ENCODE assay signal across 11 cellular contexts in genomic region chr1:145955436-145955835, GRCh38. TPM values are rescaled to one million over a fixed set of nuclear protein-coding genes. Genes with fewer than 3 reads are reported as not detected.
DNase-seq lines count a peak whose midpoint lies in the region; ATAC-seq, FAIRE-seq and TF ChIP-seq lines count a peak whose summit lies in the region.
"Had no signal": no experiment of that assay in that cellular context is flagged by ENCODE, and none has a peak within 500 bp of the region (broad histone marks: within the 10 kb centered on the region; RNA-seq: fewer than 3 reads in every experiment).

No MANE protein-coding gene starts in this region.

- TF ChIP-seq CTCF in heart right ventricle (IDR thresholded peaks at IDR 0.05), result no peak
- TF ChIP-seq CTCF in GM12878 (IDR thresholded peaks at IDR 0.05 in 2 of 3, conservative IDR thresholded peaks at IDR 0.05 in 1 of 3; ENCODE audit: control insufficient read depth in 2 of 3, extremely low read depth in 1 of 3, insufficient read depth in 1 of 3, low read depth in 3 of 3, low read length in 3 of 3), result no peak
- TF ChIP-seq CTCF in upper lobe of right lung (IDR thresholded peaks at IDR 0.05), result no peak
- no peak for TF ChIP-seq CTCF in foreskin keratinocyte (conservative IDR thresholded peaks at IDR 0.05)

- H3K4me1 ChIP-seq in heart right ventricle (peaks cover 0 to 82% (median 60%) of the 10 kb centered on the region in 9 donors), GM12878 (ENCODE audit: control insufficient read depth, insufficient read depth, low read length) (no peaks in the 10 kb centered on the region), muscle layer of colon (ENCODE audit: insufficient read depth, low read length) (peaks cover 58% of the 10 kb centered on the region), upper lobe of right lung (peaks cover 52% of the 10 kb centered on the region), foreskin keratinocyte (no peaks in the 10 kb centered on the region), HAP-1 (peaks cover 16% of the 10 kb centered on the region)

- peak overlapping the region in 5 of 10 donors; percentile 60 to 77 (median 67) for H3K4me3 ChIP-seq in heart right ventricle
- H3K4me3 ChIP-seq in GM12878, result no peak overlapping the region
- H3K4me3 ChIP-seq in muscle layer of colon (ENCODE audit: low read depth in 1 of 2, low read length in 2 of 2), result peak overlapping the region in 1 of 2 donors; percentile 67
- H3K4me3 ChIP-seq in upper lobe of right lung, result peak overlapping the region; percentile 79
- H3K4me3 ChIP-seq in HAP-1, result no peak overlapping the region

- intact Hi-C loops in heart right ventricle (cut with DNase I) (loop anchor here in 6 of 10 donors (2.0 to 5.0 kb wide), 3 partner anchors 23 to 38 kb away; partner anchors contain the start of gene PEX11B (in 5 of the 6)), Right ventricle myocardium inferior (cut with DNase I) (loop anchor here (5.0 kb wide), 1 partner anchor 38 kb away; the partner anchor contains the start of gene PEX11B), GM12878 (cut with micrococcal nuclease; ENCODE audit: unreplicated experiment) (no loop called here), upper lobe of right lung (cut with DNase I) (no loop called here)

- H2AFZ ChIP-seq in GM12878 (ENCODE audit: control insufficient read depth, low read depth, low read length), result no peak overlapping the region

- no TSS peak for BruUV-seq in GM12878 (replicated peaks; lab: Mats Ljungman, UMichigan)

- H3K4me2 ChIP-seq in GM12878 (ENCODE audit: control insufficient read depth, insufficient read depth), result peak overlapping the region; percentile 93

- H3K79me2 ChIP-seq in GM12878 (ENCODE audit: control insufficient read depth, insufficient read depth, low read length), result peaks cover 21% of the 10 kb centered on the region

- WGBS in heart right ventricle, 2 donors, result 12 to 19% methylated on average over 2 of the region's 2 CpGs
- 89% methylated on average over 2 of the region's 2 CpGs for WGBS in GM12878 (ENCODE audit: insufficient coverage, insufficient replicate concordance, low lambda C conversion rate, missing lambda C conversion rate)

- POLR2A ChIA-PET in GM12878 (lab: Charles Lee), result interaction anchor here (0.5 to 5.8 kb wide), 6 partner anchors 9 to 167 kb away, joined by 3 to 58 read pairs (median 10); partner anchors contain the start of genes ANKRD34A, HJV, POLR3GL and RBM8A

- in situ Hi-C loops in GM12878 (cut with MboI), result no loop called here
- in situ Hi-C loops in HAP-1 (cut with MboI; ENCODE audit: low sequenced_read_pairs), result no loop called here

- SMC1A ChIA-PET in GM12878 (lab: Charles Lee; ENCODE audit: uncharacterized antibody, unreplicated experiment), result interaction anchor here (0.6 to 2.8 kb wide), 12 partner anchors 9 to 121 kb away, joined by 3 to 15 read pairs (median 4); partner anchors contain the start of genes ANKRD34A, NUDT17, POLR3GL and RBM8A

- H3K27me3 ChIP-seq in heart right ventricle (no peaks in the 10 kb centered on the region), GM12878 (replicated peaks in 1 of 2; ENCODE audit: control insufficient read depth in 2 of 2, insufficient read depth in 2 of 2, low read length in 1 of 2) (no peaks in the 10 kb centered on the region), muscle layer of colon (ENCODE audit: control insufficient read depth in 1 of 2, insufficient read depth in 2 of 2, low read length in 2 of 2) (no peaks in the 10 kb centered on the region), upper lobe of right lung (no peaks in the 10 kb centered on the region), foreskin keratinocyte (no peaks in the 10 kb centered on the region), HAP-1 (ENCODE audit: low read depth) (no peaks in the 10 kb centered on the region)

- no peak for TF ChIP-seq POLR2A in GM12878 (IDR thresholded peaks at IDR 0.05; ENCODE audit: low read depth, low read length)

- TF ChIP-seq EP300 in GM12878 (IDR thresholded peaks at IDR 0.05; ENCODE audit: borderline replicate concordance in 1 of 2, control insufficient read depth in 1 of 2, low read depth in 2 of 2, low read length in 2 of 2), result no peak

- H3K9me3 ChIP-seq in heart right ventricle (no peaks in the 10 kb centered on the region), GM12878 (replicated peaks; ENCODE audit: control insufficient read depth, insufficient read depth, low read length) (no peaks in the 10 kb centered on the region), muscle layer of colon (ENCODE audit: low read length) (no peaks in the 10 kb centered on the region), upper lobe of right lung (no peaks in the 10 kb centered on the region), HAP-1 (no peaks in the 10 kb centered on the region)
- H3K9me3 ChIP-seq: Caco-2 had no signal

- H3K36me3 ChIP-seq in heart right ventricle (peaks cover 0 to 27% (median 0%) of the 10 kb centered on the region in 9 donors), GM12878 (ENCODE audit: control insufficient read depth in 2 of 2, insufficient read depth in 2 of 2, low read length in 1 of 2) (no peaks in the 10 kb centered on the region; a peak in 1 of 4 replicates), muscle layer of colon (ENCODE audit: insufficient read depth, low read length) (no peaks in the 10 kb centered on the region), upper lobe of right lung (peaks cover 7% of the 10 kb centered on the region), HAP-1 (replicated peaks) (no peaks in the 10 kb centered on the region; the same call in 1 of the 2 replicates)

- CTCF ChIA-PET in GM12878 (lab: Yijun Ruan, JAX), result interaction anchor here (0.6 to 4.1 kb wide), 5 partner anchors 21 to 52 kb away, joined by 3 to 27 read pairs (median 4); partner anchors contain the start of genes ITGA10 and RBM8A

- H4K20me1 ChIP-seq in GM12878 (ENCODE audit: control insufficient read depth, insufficient read depth), result no peaks in the 10 kb centered on the region

- DNase-seq in heart right ventricle, result no peak
- no peak for DNase-seq in Right ventricle myocardium inferior (ENCODE audit: missing footprints)
- no peak for DNase-seq in GM12878 (ENCODE audit: low read depth, low spot score)
- no peak for DNase-seq in upper lobe of right lung
- no peak for DNase-seq in foreskin keratinocyte
- DNase-seq in HAP-1 (ENCODE audit: low spot score in 2 of 2), result no peak
- no peak for DNase-seq in NCI-H82 treated with DMSO at 0.1 percent for 48 hours (lab: John Stamatoyannopoulos, UW; ENCODE audit: unreplicated experiment)
- DNase-seq: Caco-2, NCI-H2227 treated with DMSO at 0.1 percent for 48 hours had no signal

- no peak for FAIRE-seq in GM12878 (lab: Jason Lieb, UNC)
- FAIRE-seq: HTR-8/SVneo had no signal

- RAD21 ChIA-PET in GM12878 (lab: Charles Lee; ENCODE audit: unreplicated experiment), result interaction anchor here (0.9 to 4.7 kb wide), 4 partner anchors 9 to 96 kb away, joined by 3 to 47 read pairs (median 8); partner anchors contain the start of genes ANKRD34A and POLR3GL

- no peak for ATAC-seq in heart right ventricle
- no peak for ATAC-seq in Right ventricle myocardium inferior
- ATAC-seq in GM12878, result no peak
- ATAC-seq in upper lobe of right lung, result no peak
- ATAC-seq in foreskin keratinocyte, result no peak

- H3K27ac ChIP-seq in heart right ventricle, result peak overlapping the region in 8 of 10 donors; percentile 16 to 99 (median 97)
- H3K27ac ChIP-seq in GM12878 (ENCODE audit: control insufficient read depth, insufficient read depth), result no peak overlapping the region
- peak overlapping the region; percentile 51 for H3K27ac ChIP-seq in muscle layer of colon (ENCODE audit: low read depth, low read length)
- H3K27ac ChIP-seq in upper lobe of right lung, result no peak overlapping the region
- no peak overlapping the region for H3K27ac ChIP-seq in foreskin keratinocyte

- H3K9ac ChIP-seq in GM12878 (ENCODE audit: control insufficient read depth, insufficient read depth, low read length) (no peak overlapping the region), muscle layer of colon (ENCODE audit: low read length) (no peak overlapping the region)

- no peak for TF ChIP-seq RAD21 in GM12878 (IDR thresholded peaks at IDR 0.05; ENCODE audit: insufficient read depth, low read depth, low read length)

RNA-seq across cellular contexts. Expression of gene LIX1L, which starts 2.4 kb away (rescaled TPM):
- 10 to 100 TPM; 21.2 to 30.0 (median 24.5) TPM for total RNA-seq in heart right ventricle
- polyA plus RNA-seq in heart right ventricle, result 1 to 10 TPM; 7.1 to 9.4 TPM
- 25.8 TPM for total RNA-seq in Right ventricle myocardium inferior
- total RNA-seq in GM12878 (2013; cell fraction: nucleolus; rRNA removed), result 6.9 and 7.7 TPM in 2 replicates
- 16.7 and 19.7 TPM in 2 replicates for total RNA-seq in GM12878 (2014; rRNA removed)
- total RNA-seq in GM12878 (2014; rRNA removed; fragmentation: Illumina TruSeq; extraction: Trizol), result 13.9 and 15.2 TPM in 2 replicates
- 23.4 and 23.6 TPM in 2 replicates for total RNA-seq in GM12878 (2021)
- polyA plus RNA-seq in GM12878 (2011; ENCODE audit: low read depth), result 6.3 TPM
- polyA plus RNA-seq in GM12878 (2011; rRNA removed), result 48.2 and 53.1 TPM in 2 replicates
- polyA plus RNA-seq in GM12878 (2011; cell fraction: cytosol; rRNA removed), result 35.5 and 51.0 TPM in 2 replicates
- 7.8 and 10.5 TPM in 2 replicates for polyA plus RNA-seq in GM12878 (2011; cell fraction: nucleus; rRNA removed)
- polyA plus RNA-seq in GM12878 (2012), result 9.9 and 10.2 TPM in 2 replicates
- polyA plus RNA-seq in GM12878 (2014; fragmentation: Illumina TruSeq; extraction: Trizol), result 18.4 and 20.0 TPM in 2 replicates
- polyA plus RNA-seq in GM12878 (2014; fragmentation: Nextera tagmentation; extraction: Ambion mirVana), result 10 to 100 TPM in 1 of 2 experiments, 1 to 10 TPM in 1; 5.5 to 12.2 TPM
- polyA plus RNA-seq in GM12878 (2014; rRNA removed), result 19.4 and 21.9 TPM in 2 replicates
- 10 to 100 TPM in 1 of 2 experiments, 1 to 10 TPM in 1; 9.9 to 10.3 TPM for polyA plus RNA-seq in GM12878 (2016; fragmentation: Nextera tagmentation; extraction: Ambion mirVana)
- 24.7 and 26.5 TPM in 2 replicates for polyA minus RNA-seq in GM12878 (2011; rRNA and poly(A)+ RNA removed)
- polyA minus RNA-seq in GM12878 (2011; cell fraction: cytosol; rRNA and poly(A)+ RNA removed), result 11.0 and 11.3 TPM in 2 replicates
- 2.7 and 4.4 TPM in 2 replicates for polyA minus RNA-seq in GM12878 (2011; cell fraction: nucleus; rRNA and poly(A)+ RNA removed)
- total RNA-seq in upper lobe of right lung, result 32.8 TPM
- total RNA-seq in foreskin keratinocyte, result 18.8 and 21.7 TPM in 2 replicates
- polyA plus RNA-seq in foreskin keratinocyte, result 11.7 TPM in 2 replicates

RNA-seq across cellular contexts. Expression of gene ANKRD34A, which starts 8.9 kb away (rescaled TPM):
- total RNA-seq in heart right ventricle (1 to 10 TPM in 6 of 10 donors, under 1 TPM in 4; 0.66 to 1.5 (median 1.0) TPM), Right ventricle myocardium inferior (0.62 TPM), GM12878 (2014; rRNA removed) (1.7 and 2.7 TPM in 2 replicates), GM12878 (2014; rRNA removed; fragmentation: Illumina TruSeq; extraction: Trizol) (0.72 and 0.97 TPM in 2 replicates), GM12878 (2021) (3.5 and 5.2 TPM in 2 replicates), upper lobe of right lung (0.69 TPM), foreskin keratinocyte (1.0 and 1.1 TPM in 2 replicates)
- polyA plus RNA-seq in heart right ventricle (1 to 10 TPM in 1 of 2 donors, under 1 TPM in 1; 0.88 to 1.7 TPM), GM12878 (2011; rRNA removed) (1.6 and 1.8 TPM in 2 replicates), GM12878 (2014; fragmentation: Illumina TruSeq; extraction: Trizol) (1.0 and 1.8 TPM in 2 replicates), GM12878 (2014; fragmentation: Nextera tagmentation; extraction: Ambion mirVana) (under 1 TPM; 0.40 to 0.42 TPM), GM12878 (2014; rRNA removed) (2.5 and 3.5 TPM in 2 replicates), GM12878 (2016; fragmentation: Nextera tagmentation; extraction: Ambion mirVana) (1 to 10 TPM in 1 of 2 experiments, under 1 TPM in 1; 0.83 to 1.5 TPM), foreskin keratinocyte (1.2 TPM in 2 replicates)
- 3.1 and 3.3 TPM in 2 replicates for total RNA-seq in GM12878 (2013; cell fraction: nucleolus; rRNA removed)
- 0.79 TPM for polyA plus RNA-seq in GM12878 (2011; ENCODE audit: low read depth)
- polyA plus RNA-seq in GM12878 (2011; cell fraction: cytosol; rRNA removed), result 1.6 and 2.1 TPM in 2 replicates
- 6.0 and 6.1 TPM in 2 replicates for polyA plus RNA-seq in GM12878 (2011; cell fraction: nucleus; rRNA removed)
- polyA plus RNA-seq in GM12878 (2012), result 0.89 and 1.5 TPM in 2 replicates
- 1.6 and 2.1 TPM in 2 replicates for polyA minus RNA-seq in GM12878 (2011; rRNA and poly(A)+ RNA removed)
- polyA minus RNA-seq in GM12878 (2011; cell fraction: cytosol; rRNA and poly(A)+ RNA removed), result 0.94 and 4.0 TPM in 2 replicates
- polyA minus RNA-seq in GM12878 (2011; cell fraction: nucleus; rRNA and poly(A)+ RNA removed), result 2.3 and 4.4 TPM in 2 replicates

RNA-seq across cellular contexts. Expression of gene POLR3GL, which starts 9.1 kb away (rescaled TPM):
- total RNA-seq in heart right ventricle, result 10 to 100 TPM; 30.9 to 44.7 (median 38.5) TPM
- polyA plus RNA-seq in heart right ventricle, result 10 to 100 TPM; 44.2 to 64.5 TPM
- total RNA-seq in Right ventricle myocardium inferior, result 49.1 TPM
- 3.8 and 7.0 TPM in 2 replicates for total RNA-seq in GM12878 (2013; cell fraction: nucleolus; rRNA removed)
- total RNA-seq in GM12878 (2014; rRNA removed), result 19.5 and 20.4 TPM in 2 replicates
- total RNA-seq in GM12878 (2014; rRNA removed; fragmentation: Illumina TruSeq; extraction: Trizol), result 33.2 and 35.1 TPM in 2 replicates
- total RNA-seq in GM12878 (2021), result 17.3 and 18.4 TPM in 2 replicates
- polyA plus RNA-seq in GM12878 (2011; ENCODE audit: low read depth), result 15.9 TPM
- polyA plus RNA-seq in GM12878 (2011; rRNA removed), result 21.8 and 29.7 TPM in 2 replicates
- 11.7 and 13.1 TPM in 2 replicates for polyA plus RNA-seq in GM12878 (2011; cell fraction: cytosol; rRNA removed)
- polyA plus RNA-seq in GM12878 (2011; cell fraction: nucleus; rRNA removed), result 9.6 and 9.7 TPM in 2 replicates
- 26.4 and 27.6 TPM in 2 replicates for polyA plus RNA-seq in GM12878 (2012)
- 40.8 and 57.7 TPM in 2 replicates for polyA plus RNA-seq in GM12878 (2014; fragmentation: Illumina TruSeq; extraction: Trizol)
- 10 to 100 TPM; 12.8 to 25.5 TPM for polyA plus RNA-seq in GM12878 (2014; fragmentation: Nextera tagmentation; extraction: Ambion mirVana)
- polyA plus RNA-seq in GM12878 (2014; rRNA removed), result 23.9 and 27.6 TPM in 2 replicates
- 10 to 100 TPM; 39.6 to 47.0 TPM for polyA plus RNA-seq in GM12878 (2016; fragmentation: Nextera tagmentation; extraction: Ambion mirVana)
- polyA minus RNA-seq in GM12878 (2011; rRNA and poly(A)+ RNA removed), result 6.7 and 9.0 TPM in 2 replicates
- 2.7 and 2.8 TPM in 2 replicates for polyA minus RNA-seq in GM12878 (2011; cell fraction: cytosol; rRNA and poly(A)+ RNA removed)
- 2.4 and 3.3 TPM in 2 replicates for polyA minus RNA-seq in GM12878 (2011; cell fraction: nucleus; rRNA and poly(A)+ RNA removed)
- 21.4 TPM for total RNA-seq in upper lobe of right lung
- total RNA-seq in foreskin keratinocyte, result 16.4 and 17.5 TPM in 2 replicates
- 22.6 and 22.9 TPM in 2 replicates for polyA plus RNA-seq in foreskin keratinocyte

RNA-seq across cellular contexts. Expression of gene RBM8A, which starts 28.2 kb away (rescaled TPM):
- total RNA-seq in heart right ventricle (10 to 100 TPM; 55.5 to 90.5 (median 67.4) TPM), Right ventricle myocardium inferior (63.6 TPM), GM12878 (2014; rRNA removed) (110 and 125 TPM in 2 replicates), GM12878 (2014; rRNA removed; fragmentation: Illumina TruSeq; extraction: Trizol) (200 and 230 TPM in 2 replicates), GM12878 (2021) (176 and 180 TPM in 2 replicates), upper lobe of right lung (102 TPM), foreskin keratinocyte (174 and 204 TPM in 2 replicates)
- polyA plus RNA-seq in heart right ventricle (100 to 1,000 TPM in 1 of 2 donors, 10 to 100 TPM in 1; 34.5 to 151 TPM), GM12878 (2011; rRNA removed) (235 and 289 TPM in 2 replicates), GM12878 (2014; fragmentation: Illumina TruSeq; extraction: Trizol) (191 and 262 TPM in 2 replicates), GM12878 (2014; fragmentation: Nextera tagmentation; extraction: Ambion mirVana) (1,000 to 10,000 TPM in 1 of 2 experiments, 100 to 1,000 TPM in 1; 665 to 1,248 TPM), GM12878 (2014; rRNA removed) (178 and 198 TPM in 2 replicates), GM12878 (2016; fragmentation: Nextera tagmentation; extraction: Ambion mirVana) (100 to 1,000 TPM; 401 to 406 TPM), foreskin keratinocyte (227 and 256 TPM in 2 replicates)
- 58.4 and 59.3 TPM in 2 replicates for total RNA-seq in GM12878 (2013; cell fraction: nucleolus; rRNA removed)
- 152 TPM for polyA plus RNA-seq in GM12878 (2011; ENCODE audit: low read depth)
- polyA plus RNA-seq in GM12878 (2011; cell fraction: cytosol; rRNA removed), result 105 and 181 TPM in 2 replicates
- 93.6 and 102 TPM in 2 replicates for polyA plus RNA-seq in GM12878 (2011; cell fraction: nucleus; rRNA removed)
- 135 and 182 TPM in 2 replicates for polyA plus RNA-seq in GM12878 (2012)
- 48.9 and 76.3 TPM in 2 replicates for polyA minus RNA-seq in GM12878 (2011; rRNA and poly(A)+ RNA removed)
- 38.2 and 49.3 TPM in 2 replicates for polyA minus RNA-seq in GM12878 (2011; cell fraction: cytosol; rRNA and poly(A)+ RNA removed)
- 31.9 and 40.9 TPM in 2 replicates for polyA minus RNA-seq in GM12878 (2011; cell fraction: nucleus; rRNA and poly(A)+ RNA removed)

RNA-seq across cellular contexts. Expression of gene PEX11B, which starts 36.9 kb away (rescaled TPM):
- total RNA-seq in heart right ventricle (10 to 100 TPM; 20.4 to 26.3 (median 23.0) TPM), Right ventricle myocardium inferior (19.2 TPM), GM12878 (2014; rRNA removed) (26.7 and 30.9 TPM in 2 replicates), GM12878 (2014; rRNA removed; fragmentation: Illumina TruSeq; extraction: Trizol) (24.9 TPM in 2 replicates), GM12878 (2021) (31.1 and 33.2 TPM in 2 replicates), upper lobe of right lung (31.0 TPM), foreskin keratinocyte (25.4 and 26.8 TPM in 2 replicates)
- polyA plus RNA-seq in heart right ventricle (10 to 100 TPM; 17.7 to 24.5 TPM), GM12878 (2011; rRNA removed) (129 and 132 TPM in 2 replicates), GM12878 (2014; fragmentation: Illumina TruSeq; extraction: Trizol) (36.6 and 42.2 TPM in 2 replicates), GM12878 (2014; fragmentation: Nextera tagmentation; extraction: Ambion mirVana) (10 to 100 TPM; 44.8 to 69.4 TPM), GM12878 (2014; rRNA removed) (27.6 and 30.9 TPM in 2 replicates), GM12878 (2016; fragmentation: Nextera tagmentation; extraction: Ambion mirVana) (10 to 100 TPM; 48.0 to 52.9 TPM), foreskin keratinocyte (31.4 and 32.6 TPM in 2 replicates)
- 15.8 and 16.2 TPM in 2 replicates for total RNA-seq in GM12878 (2013; cell fraction: nucleolus; rRNA removed)
- 14.2 TPM for polyA plus RNA-seq in GM12878 (2011; ENCODE audit: low read depth)
- 47.9 and 48.2 TPM in 2 replicates for polyA plus RNA-seq in GM12878 (2011; cell fraction: cytosol; rRNA removed)
- polyA plus RNA-seq in GM12878 (2011; cell fraction: nucleus; rRNA removed), result 30.1 TPM in 2 replicates
- polyA plus RNA-seq in GM12878 (2012), result 26.7 and 31.4 TPM in 2 replicates
- polyA minus RNA-seq in GM12878 (2011; rRNA and poly(A)+ RNA removed), result 33.9 and 34.6 TPM in 2 replicates
- 16.7 and 27.6 TPM in 2 replicates for polyA minus RNA-seq in GM12878 (2011; cell fraction: cytosol; rRNA and poly(A)+ RNA removed)
- 6.8 and 10.9 TPM in 2 replicates for polyA minus RNA-seq in GM12878 (2011; cell fraction: nucleus; rRNA and poly(A)+ RNA removed)

Comparison
In these comparisons a context has a peak if more than half of its experiments do, and no peak if none do; other contexts are left out.
1. H3K27ac ChIP-seq: peak in heart right ventricle (8 of 10) and muscle layer of colon (single experiment); none in GM12878 (single experiment), upper lobe of right lung (single experiment) and foreskin keratinocyte (single experiment).
2. intact Hi-C loops: an anchor here in heart right ventricle (2.0 to 5.0 kb wide) and Right ventricle myocardium inferior (5.0 kb wide); none called in GM12878 and upper lobe of right lung.